In the genomic region with DNA sequence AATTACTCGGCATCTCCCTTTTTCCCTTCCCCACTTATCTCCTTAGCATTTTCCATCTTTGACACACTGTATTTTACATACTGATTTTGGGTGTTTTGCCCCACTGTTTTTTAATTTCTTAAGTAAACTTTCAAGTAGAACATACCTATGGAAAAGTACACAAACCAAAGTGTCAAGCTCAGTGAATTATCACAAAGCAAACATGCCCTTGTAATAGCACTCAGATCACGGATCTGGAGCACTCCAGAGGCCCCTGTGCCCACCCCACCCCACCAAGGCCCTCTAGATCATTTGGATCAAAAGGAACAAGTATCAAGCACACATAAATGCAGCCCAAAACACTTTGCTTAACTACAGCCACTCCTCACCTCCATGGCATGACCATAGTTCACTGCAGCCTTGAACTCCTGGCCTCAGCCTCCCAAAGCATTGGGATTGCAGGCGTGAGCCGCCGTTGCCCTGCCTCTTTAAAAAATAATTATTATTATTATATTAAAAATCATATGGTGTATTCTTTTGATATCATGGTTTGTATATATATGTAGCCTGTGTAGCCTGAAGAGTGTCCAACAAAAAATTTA, we compare ENCODE assay signal across 18 cellular contexts. TPM values are rescaled to one million over a fixed set of nuclear protein-coding genes. Genes with fewer than 3 reads are reported as not detected.
DNase-seq lines count a peak whose midpoint lies in the region; ATAC-seq and TF ChIP-seq lines count a peak whose summit lies in the region.
"Had no signal": no experiment of that assay in that cellular context is flagged by ENCODE, and none has a peak within 500 bp of the region (broad histone marks: within the 10 kb centered on the region; RNA-seq: fewer than 3 reads in every experiment).

No MANE protein-coding gene starts in this region.

- peaks cover 4% of the 10 kb centered on the region for H3K27me3 Mint-ChIP-seq in GM23338 (ENCODE audit: insufficient read depth, low read depth, poor library complexity)

- H3K9me3 ChIP-seq in colonic mucosa, result no peaks in the 10 kb centered on the region
- no peaks in the 10 kb centered on the region for H3K9me3 ChIP-seq in lower lobe of right lung
- no peaks in the 10 kb centered on the region for H3K9me3 ChIP-seq in spleen
- H3K9me3 ChIP-seq in effector memory CD4-positive, alpha-beta T cell (ENCODE audit: control insufficient read depth, low read length), result no peaks in the 10 kb centered on the region
- no peaks in the 10 kb centered on the region for H3K9me3 ChIP-seq in suprapubic skin
- H3K9me3 ChIP-seq: Caco-2 had no signal

- H2AFZ ChIP-seq in GM23338, result 0 out of 2 replicates have a peak overlapping the region, but pooled peaks have one; percentile 83
- H2AFZ ChIP-seq: PC-9 had no signal

- no peak overlapping the region for H3K4me2 ChIP-seq in GM23338
- H3K4me2 ChIP-seq: PC-9 had no signal

- WGBS in spleen, 5 donors, result 73 to 84% (median 83%) methylated on average over 5 of the region's 5 CpGs
- WGBS in suprapubic skin, result 84% methylated on average over 5 of the region's 5 CpGs

- H4K20me1 ChIP-seq in GM23338 (replicated peaks; ENCODE audit: insufficient read depth), result no peaks in the 10 kb centered on the region

- intact Hi-C loops in colonic mucosa (cut with DNase I), result no loop called here
- intact Hi-C loops in lower lobe of right lung (cut with DNase I), result no loop called here
- intact Hi-C loops in spleen (cut with DNase I; ENCODE audit: low total_unique reads), result no loop called here

- no peaks in the 10 kb centered on the region for H3K4me1 ChIP-seq in GM23338 (ENCODE audit: insufficient read depth)
- no peaks in the 10 kb centered on the region for H3K4me1 ChIP-seq in colonic mucosa
- peaks cover 8% of the 10 kb centered on the region for H3K4me1 ChIP-seq in lower lobe of right lung
- H3K4me1 ChIP-seq in spleen, result peaks cover 0 to 10% (median 6%) of the 10 kb centered on the region in 6 donors
- H3K4me1 ChIP-seq in effector memory CD4-positive, alpha-beta T cell (ENCODE audit: control insufficient read depth, insufficient read depth, low read length, poor library complexity, severe bottlenecking), result no peaks in the 10 kb centered on the region
- H3K4me1 ChIP-seq in suprapubic skin, result no peaks in the 10 kb centered on the region

- H3K27ac ChIP-seq in GM23338 (ENCODE audit: low read depth) (no peak overlapping the region), colonic mucosa (no peak overlapping the region), lower lobe of right lung (no peak overlapping the region), spleen (no peak overlapping the region), suprapubic skin (no peak overlapping the region)
- no peak overlapping the region for H3K27ac ChIP-seq in effector memory CD4-positive, alpha-beta T cell (ENCODE audit: insufficient read depth, low read length, poor library complexity, severe bottlenecking)
- H3K27ac ChIP-seq: PC-9 had no signal

- H3K9ac ChIP-seq in colonic mucosa (ENCODE audit: low read depth in 2 of 2, low read length in 2 of 2), result no peak overlapping the region

- no peak for ATAC-seq in GM23338
- ATAC-seq in lower lobe of right lung, result peak; percentile 86 to 92
- ATAC-seq in HG02798 (IDR thresholded peaks at IDR 0.05; ENCODE audit: poor library complexity, unreplicated experiment), result no peak
- no peak for ATAC-seq in HG02642 (IDR thresholded peaks at IDR 0.05; ENCODE audit: poor library complexity, unreplicated experiment)

- no peaks in the 10 kb centered on the region for H3K79me2 ChIP-seq in GM23338 (replicated peaks; ENCODE audit: insufficient read depth)

- peaks cover 11% of the 10 kb centered on the region for H3K4me1 Mint-ChIP-seq in GM23338

- DNase-seq in GM23338 (ENCODE audit: low spot score), result no peak
- DNase-seq in colonic mucosa, result peak; percentile 33
- DNase-seq in lower lobe of right lung, result no peak
- peak; percentile 18 for DNase-seq in spleen
- no peak for DNase-seq in effector memory CD4-positive, alpha-beta T cell
- DNase-seq in suprapubic skin (ENCODE audit: low spot score in 2 of 2), result no peak
- DNase-seq: Caco-2; CD4-positive, alpha-beta T cell; DMS153; EL; GOT3; KBM-7; NCI-H1694 treated with DMSO at 0.1 percent for 48 hours; NCI-H2107; NCI-H510A treated with DMSO at 0.1 percent for 48 hours; PC-9 had no signal

- H3K9me2 ChIP-seq in GM23338 (ENCODE audit: insufficient read depth), result no peaks in the 10 kb centered on the region

- H3K4me3 Mint-ChIP-seq in GM23338, result no peak overlapping the region
- H3K4me3 Mint-ChIP-seq: CD4-positive, alpha-beta T cell had no signal

- H3K36me3 ChIP-seq in GM23338 (ENCODE audit: insufficient read depth) (no peaks in the 10 kb centered on the region), colonic mucosa (no peaks in the 10 kb centered on the region), lower lobe of right lung (no peaks in the 10 kb centered on the region), spleen (no peaks in the 10 kb centered on the region), suprapubic skin (no peaks in the 10 kb centered on the region)
- no peaks in the 10 kb centered on the region for H3K36me3 ChIP-seq in effector memory CD4-positive, alpha-beta T cell (ENCODE audit: control insufficient read depth, insufficient read depth, low read length)

- no peak overlapping the region for H3K27ac Mint-ChIP-seq in GM23338
- H3K27ac Mint-ChIP-seq: CD4-positive, alpha-beta T cell had no signal

- H3F3A ChIP-seq in GM23338 (replicated peaks; ENCODE audit: low read depth), result no peaks in the 10 kb centered on the region

- H3K9me3 Mint-ChIP-seq in GM23338, result no peaks in the 10 kb centered on the region
- H3K9me3 Mint-ChIP-seq: CD4-positive, alpha-beta T cell had no signal

- TF ChIP-seq EP300 in suprapubic skin (IDR thresholded peaks at IDR 0.05), result no peak

- H3K4me3 ChIP-seq in GM23338 (no peak overlapping the region), colonic mucosa (no peak overlapping the region), lower lobe of right lung (no peak overlapping the region), spleen (no peak overlapping the region), suprapubic skin (no peak overlapping the region)
- no peak overlapping the region for H3K4me3 ChIP-seq in effector memory CD4-positive, alpha-beta T cell (ENCODE audit: insufficient read depth, low read depth, low read length, poor library complexity, severe bottlenecking)
- H3K4me3 ChIP-seq: PC-9 had no signal

- H3K27me3 ChIP-seq in GM23338 (ENCODE audit: insufficient read depth) (no peaks in the 10 kb centered on the region), colonic mucosa (no peaks in the 10 kb centered on the region), lower lobe of right lung (ENCODE audit: low read depth) (no peaks in the 10 kb centered on the region), spleen (replicated peaks in 1 of 7) (no peaks in the 10 kb centered on the region), suprapubic skin (peaks cover 8% of the 10 kb centered on the region)
- H3K27me3 ChIP-seq in effector memory CD4-positive, alpha-beta T cell (replicated peaks; ENCODE audit: control insufficient read depth, insufficient read depth, low read length, poor library complexity, severe bottlenecking), result no peaks in the 10 kb centered on the region

- TF ChIP-seq POLR2A in spleen (IDR thresholded peaks at IDR 0.05) (no peak), suprapubic skin (IDR thresholded peaks at IDR 0.05) (no peak)

- H3K36me3 Mint-ChIP-seq in GM23338 (ENCODE audit: low read depth), result no peaks in the 10 kb centered on the region

- TF ChIP-seq CTCF in GM23338 (conservative IDR thresholded peaks at IDR 0.05; ENCODE audit: low read depth in 2 of 2) (no peak), colonic mucosa (IDR thresholded peaks at IDR 0.05) (no peak), lower lobe of right lung (IDR thresholded peaks at IDR 0.05) (no peak), spleen (IDR thresholded peaks at IDR 0.05 in 8 of 11, conservative IDR thresholded peaks at IDR 0.05 in 3 of 11) (no peak), suprapubic skin (IDR thresholded peaks at IDR 0.05) (no peak)

TF ChIP-seq in GM23338, 12 proteins besides CTCF, POLR2A, EP300 and RAD21 (continues in another document):
- no peak for TF ChIP-seq JUNB (IDR thresholded peaks at IDR 0.05; ENCODE audit: unreplicated experiment)
- no peak for TF ChIP-seq NANOG (IDR thresholded peaks at IDR 0.05; ENCODE audit: borderline replicate concordance)
- TF ChIP-seq ZNF114 (CRISPR knock-in tag; IDR thresholded peaks at IDR 0.05), result no peak
- TF ChIP-seq, protein P1, sequence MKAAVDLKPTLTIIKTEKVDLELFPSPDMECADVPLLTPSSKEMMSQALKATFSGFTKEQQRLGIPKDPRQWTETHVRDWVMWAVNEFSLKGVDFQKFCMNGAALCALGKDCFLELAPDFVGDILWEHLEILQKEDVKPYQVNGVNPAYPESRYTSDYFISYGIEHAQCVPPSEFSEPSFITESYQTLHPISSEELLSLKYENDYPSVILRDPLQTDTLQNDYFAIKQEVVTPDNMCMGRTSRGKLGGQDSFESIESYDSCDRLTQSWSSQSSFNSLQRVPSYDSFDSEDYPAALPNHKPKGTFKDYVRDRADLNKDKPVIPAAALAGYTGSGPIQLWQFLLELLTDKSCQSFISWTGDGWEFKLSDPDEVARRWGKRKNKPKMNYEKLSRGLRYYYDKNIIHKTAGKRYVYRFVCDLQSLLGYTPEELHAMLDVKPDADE (IDR thresholded peaks at IDR 0.05), result no peak

RNA-seq across cellular contexts. Expression of a gene that starts 38.1 kb away (rescaled TPM):
- 0.27 and 0.76 TPM in 2 replicates for total RNA-seq in GM23338 (2014; rRNA removed; shearing (Covaris generic))
- 0.07 and 0.18 TPM in 2 replicates for polyA plus RNA-seq in GM23338 (2016; fragmentation: Nextera tagmentation; extraction: Ambion mirVana)
- total RNA-seq in colonic mucosa, result not detected
- total RNA-seq in lower lobe of right lung, result 0.44 TPM
- under 1 TPM in 5 of 7 donors, not detected in 2; 0.09 to 0.23 (median 0.13) TPM for total RNA-seq in spleen
- polyA plus RNA-seq in spleen, result under 1 TPM in 2 of 3 donors, not detected in 1; 0.02 to 0.06 TPM
- not detected for total RNA-seq in suprapubic skin
- total RNA-seq: CD4-positive, alpha-beta T cell had no signal

RNA-seq across cellular contexts. Expression of a gene that starts 42.5 kb away (rescaled TPM):
- total RNA-seq in GM23338 (2014; rRNA removed; shearing (Covaris generic)), result 27.2 and 31.4 TPM in 2 replicates
- polyA plus RNA-seq in GM23338 (2016; fragmentation: Nextera tagmentation; extraction: Ambion mirVana) (7.2 and 8.9 TPM in 2 replicates), spleen (10 to 100 TPM; 10.3 to 16.9 (median 15.3) TPM)
- total RNA-seq in colonic mucosa (10 to 100 TPM; 33.6 to 36.5 TPM), lower lobe of right lung (45.0 TPM), spleen (10 to 100 TPM; 45.2 to 59.6 (median 51.1) TPM), suprapubic skin (10 to 100 TPM; 29.3 to 70.5 (median 37.4) TPM)

RNA-seq across cellular contexts. Expression of a gene that starts 59.2 kb away (rescaled TPM):
- total RNA-seq in GM23338 (2014; rRNA removed; shearing (Covaris generic)), result 15.8 and 16.7 TPM in 2 replicates
- polyA plus RNA-seq in GM23338 (2016; fragmentation: Nextera tagmentation; extraction: Ambion mirVana) (10.5 and 11.8 TPM in 2 replicates), spleen (1 to 10 TPM; 5.8 to 7.1 (median 7.1) TPM)
- total RNA-seq in colonic mucosa (10 to 100 TPM; 13.5 to 24.7 TPM), lower lobe of right lung (20.9 TPM), spleen (10 to 100 TPM in 4 of 7 donors, 1 to 10 TPM in 3; 8.7 to 15.4 (median 10.8) TPM), suprapubic skin (10 to 100 TPM; 11.9 to 18.3 (median 16.4) TPM)

Comparison
In these comparisons a context has a peak if more than half of its experiments do, and no peak if none do; other contexts are left out.
1. ATAC-seq: peak in lower lobe of right lung (2 of 2); none in GM23338 (single experiment), HG02798 (single experiment) and HG02642 (single experiment).
2. DNase-seq: peak in colonic mucosa (single experiment) and spleen (single experiment); none in GM23338 (single experiment), lower lobe of right lung (single experiment), effector memory CD4-positive, alpha-beta T cell (0 of 3) and suprapubic skin (0 of 2).